20 cellular contexts compared by ENCODE assay signal in genomic region chr17:422196-422930, GRCh38.
"Had no signal": no experiment of that assay in that cellular context is flagged by ENCODE, and none has a peak within 500 bp of the region (broad histone marks: within the 10 kb centered on the region; RNA-seq: fewer than 3 reads in every experiment).

No MANE protein-coding gene starts in this region.

- H3K9me3 Mint-ChIP-seq: memory B cell, natural killer cell had no signal

- H3K4me3 Mint-ChIP-seq: activated naive CD4-positive, alpha-beta T cell treated with anti-CD3 and anti-CD28 coated beads, Interleukin-2, amount 10 ng/mL, durations not matched to agents 7 days and 5 days; memory B cell; natural killer cell had no signal

- H3K27me3 ChIP-seq: cardiac muscle cell, dorsolateral prefrontal cortex, left lung, transverse colon had no signal

- H3K36me3 Mint-ChIP-seq: natural killer cell had no signal

- DNase-seq: activated CD4-positive, alpha-beta T cell treated with anti-CD3 and anti-CD28 coated beads, Interleukin-2, amount 50 U/mL, for 1 hour; activated naive CD4-positive, alpha-beta T cell treated with anti-CD3 and anti-CD28 coated beads, Interleukin-2, amount 10 ng/mL, durations not matched to agents 7 days and 5 days; activated T-cell treated with anti-CD3 and anti-CD28 coated beads for 4 hours; dorsolateral prefrontal cortex; heart right ventricle; islet precursor cell; left lung; natural killer cell; right cardiac atrium; stimulated activated CD4-positive, alpha-beta T cell treated with anti-CD3 and anti-CD28 coated beads, Interleukin-15, amount 100 ng/mL, for 24 hours; stimulated activated CD4-positive, alpha-beta T cell treated with anti-CD3 and anti-CD28 coated beads, Interleukin-4, amount 100 ng/mL, for 24 hours; stimulated activated naive CD4-positive, alpha-beta T cell treated with Interleukin-2 at 50 U/mL for 16 hours; substantia nigra; transverse colon had no signal

- H3K9me3 ChIP-seq: gastroesophageal sphincter, heart right ventricle, left lung, prostate gland, transverse colon had no signal

- ATAC-seq: activated CD4-positive, CD25-positive, alpha-beta regulatory T cell treated with anti-CD3 and anti-CD28 coated beads, Interleukin-2, amount 50 U/mL, for 24 hours; gastroesophageal sphincter; left lung; natural killer cell had no signal

- H3K27ac ChIP-seq: cardiac muscle cell, dorsolateral prefrontal cortex, gastroesophageal sphincter, prostate gland, skin epidermis had no signal

- H3K4me3 ChIP-seq: cardiac muscle cell, dorsolateral prefrontal cortex, gastroesophageal sphincter, heart right ventricle, left lung, prostate gland, skin epidermis, transverse colon had no signal

- H3K27ac Mint-ChIP-seq: activated naive CD4-positive, alpha-beta T cell treated with anti-CD3 and anti-CD28 coated beads, Interleukin-2, amount 10 ng/mL, durations not matched to agents 7 days and 5 days; memory B cell; natural killer cell had no signal

- H3K4me1 ChIP-seq: gastroesophageal sphincter, prostate gland had no signal

- H3K36me3 ChIP-seq: cardiac muscle cell, gastroesophageal sphincter, heart right ventricle, left lung, prostate gland, transverse colon had no signal
